8 cellular contexts compared by ENCODE assay signal in genomic region chr1:2525896-2526823, GRCh38. TPM values are rescaled to one million over a fixed set of nuclear protein-coding genes. Genes with fewer than 3 reads are reported as not detected.
DNase-seq lines count a peak whose midpoint lies in the region; ATAC-seq and TF ChIP-seq lines count a peak whose summit lies in the region.

Gene PANK4 (minus strand): TSS chr1:2526596. CDS start chr1:2526587, 9 bp downstream.

- 0 out of 2 replicates have a peak, but pooled peaks cover 1% of the 10 kb centered on the region for H3K27me3 ChIP-seq in BJ (ENCODE audit: control insufficient read depth, insufficient read depth, low read length)

- ATAC-seq in HG03378 (IDR thresholded peaks at IDR 0.05; ENCODE audit: unreplicated experiment): peak; percentile 63

- 1 to 2% methylated on average over 30 to 31 of the region's 109 CpGs for WGBS in lower leg skin, 2 donors

- peak; percentile 11; the same call in 1 of the 2 replicates for TF ChIP-seq CTCF in BJ (IDR thresholded peaks at IDR 0.05; ENCODE audit: insufficient read depth, low read depth, low read length)
- no peak for TF ChIP-seq CTCF in lower leg skin (IDR thresholded peaks at IDR 0.05)

- TF ChIP-seq POLR2A in GM19099 (IDR thresholded peaks at IDR 0.05; ENCODE audit: extremely low read depth, insufficient read length, low read depth) (peak; percentile 86), lower leg skin (IDR thresholded peaks at IDR 0.05) (no peak)

- DNase-seq in BJ (ENCODE audit: low read depth): no peak
- DNase-seq in NCI-H748 treated with DMSO at 0.1 percent for 48 hours (lab: John Stamatoyannopoulos, UW): peak; percentile 58
- DNase-seq in activated CD4-positive, alpha-beta T cell treated with anti-CD3 and anti-CD28 coated beads, Interleukin-2, amount 50 U/mL, for 48 hours: peak; percentile 87 to 90
- peak; percentile 85 to 97 for DNase-seq in dermis microvascular lymphatic vessel endothelial cell (ENCODE audit: low read depth in 2 of 2)
- peak; percentile 91 to 98 for DNase-seq in lower leg skin (ENCODE audit: low spot score in 2 of 2)
- peak; percentile 87 to 89 for DNase-seq in stimulated activated CD4-positive, alpha-beta T cell treated with anti-CD3 and anti-CD28 coated beads, Interleukin-4, amount 100 ng/mL, for 4 hours

- H3K4me3 ChIP-seq in BJ (ENCODE audit: low read depth, low read length) (peak within 1 kb of the TSS; percentile 96), lower leg skin (ENCODE audit: low read depth, poor library complexity, severe bottlenecking) (peak within 1 kb of the TSS; percentile 84)

- peaks cover 2% of the 10 kb centered on the region for H3K36me3 ChIP-seq in BJ (ENCODE audit: control insufficient read depth, insufficient read depth, low read length)

- intact Hi-C loops in lower leg skin (cut with DNase I; ENCODE audit: low total_unique reads): no loop called here

- POLR2A ChIA-PET in BJ (lab: Charles Lee): interaction anchor here (0.6 to 0.9 kb wide), 3 partner anchors 15 to 60 kb away, joined by 4 to 6 read pairs (median 5); no protein-coding TSS in a partner anchor

- CTCF ChIA-PET in BJ (lab: Yijun Ruan, JAX): interaction anchor here (1.1 to 1.8 kb wide), 3 partner anchors 21 to 331 kb away, joined by 3 to 6 read pairs (median 5); partner anchors contain the start of gene FAAP20

RNA-seq across cellular contexts. Expression of gene PANK4, which starts in this region (rescaled TPM):
- 13.3 and 17.1 TPM in 2 replicates for polyA plus RNA-seq in BJ (2011; rRNA removed)
- polyA minus RNA-seq in BJ (2011; rRNA and poly(A)+ RNA removed): 23.8 and 42.0 TPM in 2 replicates
- 18.6 and 25.9 TPM in 2 replicates for total RNA-seq in dermis microvascular lymphatic vessel endothelial cell
- total RNA-seq in lower leg skin: 10 to 100 TPM; 26.8 to 34.7 (median 32.5) TPM
